ENCODE assay signal across 18 cellular contexts in genomic region chr20:51272392-51272791, GRCh38.
DNase-seq lines count a peak whose midpoint lies in the region; ATAC-seq, FAIRE-seq and TF ChIP-seq lines count a peak whose summit lies in the region.
"Had no signal": no experiment of that assay in that cellular context is flagged by ENCODE, and none has a peak within 500 bp of the region (broad histone marks: within the 10 kb centered on the region; RNA-seq: fewer than 3 reads in every experiment).

No MANE protein-coding gene starts in this region.

- H3K27ac Mint-ChIP-seq in astrocyte (ENCODE audit: unreplicated experiment) = no peak overlapping the region
- no peak overlapping the region for H3K27ac Mint-ChIP-seq in stimulated activated naive CD8-positive, alpha-beta T cell treated with anti-CD3 and anti-CD28 coated beads, Interleukin-15, amount 100 ng/mL, for 72 hours
- no peak overlapping the region for H3K27ac Mint-ChIP-seq in CD8-positive, alpha-beta T cell
- H3K27ac Mint-ChIP-seq: activated B cell treated with CpG ODN at 0.5 μM for 24 hours had no signal

- H3K9me3 Mint-ChIP-seq in astrocyte (ENCODE audit: unreplicated experiment) = peaks cover 14% of the 10 kb centered on the region
- H3K9me3 Mint-ChIP-seq in stimulated activated naive CD8-positive, alpha-beta T cell treated with anti-CD3 and anti-CD28 coated beads, Interleukin-15, amount 100 ng/mL, for 72 hours = peaks cover 0 to 8% of the 10 kb centered on the region in 2 donors
- H3K9me3 Mint-ChIP-seq in CD8-positive, alpha-beta T cell = peaks cover 5% of the 10 kb centered on the region

- CTCF ChIA-PET in CD8-positive, alpha-beta T cell (lab: Charles Lee) = no interaction called here

- no peak for ATAC-seq in stimulated activated naive CD8-positive, alpha-beta T cell treated with anti-CD3 and anti-CD28 coated beads, Interleukin-15, amount 100 ng/mL, for 72 hours
- ATAC-seq in CD8-positive, alpha-beta T cell = no peak
- ATAC-seq: PC-3, T-cell had no signal

- H3K9me3 ChIP-seq in astrocyte (ENCODE audit: insufficient read depth, low read depth, low read length) (no peaks in the 10 kb centered on the region), small intestine (ENCODE audit: control insufficient read depth, low read depth) (no peaks in the 10 kb centered on the region)
- no peaks in the 10 kb centered on the region for H3K9me3 ChIP-seq in CD8-positive, alpha-beta T cell (ENCODE audit: low read length)

- H3K27me3 ChIP-seq in astrocyte (ENCODE audit: insufficient read depth, low read length) (peaks cover 6% of the 10 kb centered on the region), small intestine (ENCODE audit: control insufficient read depth in 2 of 2, insufficient read depth in 2 of 2, low read length in 2 of 2) (peaks cover 4 to 11% of the 10 kb centered on the region in 2 donors)
- peaks cover 5% of the 10 kb centered on the region for H3K27me3 ChIP-seq in CD8-positive, alpha-beta T cell (ENCODE audit: insufficient read depth, low read length)

- peaks cover 4% of the 10 kb centered on the region for H3K4me1 Mint-ChIP-seq in astrocyte (ENCODE audit: low read depth, unreplicated experiment)
- H3K4me1 Mint-ChIP-seq in stimulated activated naive CD8-positive, alpha-beta T cell treated with anti-CD3 and anti-CD28 coated beads, Interleukin-15, amount 100 ng/mL, for 72 hours = no peaks in the 10 kb centered on the region
- H3K4me1 Mint-ChIP-seq in CD8-positive, alpha-beta T cell (ENCODE audit: low read depth) = peaks cover 2% of the 10 kb centered on the region
- H3K4me1 Mint-ChIP-seq: activated B cell treated with CpG ODN at 0.5 μM for 24 hours; activated naive CD4-positive, alpha-beta T cell treated with anti-CD3 and anti-CD28 coated beads, Interleukin-2, amount 50 U/mL, for 24 hours; T-cell had no signal

- no peak overlapping the region for H3K4me3 ChIP-seq in astrocyte (ENCODE audit: insufficient read depth, low read depth, low read length)
- H3K4me3 ChIP-seq in small intestine (ENCODE audit: low read depth in 1 of 2, low read length in 2 of 2) = no peak overlapping the region
- no peak overlapping the region for H3K4me3 ChIP-seq in CD8-positive, alpha-beta T cell (ENCODE audit: low read depth, low read length)
- H3K4me3 ChIP-seq: left ventricle myocardium inferior had no signal

- H3K27ac ChIP-seq in astrocyte (ENCODE audit: low read depth, low read length) (no peak overlapping the region), small intestine (ENCODE audit: low read depth in 1 of 2, low read length in 1 of 2) (no peak overlapping the region)
- no peak overlapping the region for H3K27ac ChIP-seq in CD8-positive, alpha-beta T cell (ENCODE audit: low read depth, low read length)
- H3K27ac ChIP-seq: epithelial cell of prostate, left ventricle myocardium inferior had no signal

- no peak overlapping the region for H3K4me3 Mint-ChIP-seq in astrocyte (ENCODE audit: unreplicated experiment)
- H3K4me3 Mint-ChIP-seq in stimulated activated naive CD8-positive, alpha-beta T cell treated with anti-CD3 and anti-CD28 coated beads, Interleukin-15, amount 100 ng/mL, for 72 hours = no peak overlapping the region
- H3K4me3 Mint-ChIP-seq in CD8-positive, alpha-beta T cell = no peak overlapping the region
- H3K4me3 Mint-ChIP-seq: activated B cell treated with CpG ODN at 0.5 μM for 24 hours; activated naive CD4-positive, alpha-beta T cell treated with anti-CD3 and anti-CD28 coated beads, Interleukin-2, amount 50 U/mL, for 24 hours; CD4-positive, CD25-positive, alpha-beta regulatory T cell; T-cell had no signal

- no peaks in the 10 kb centered on the region for H4K20me1 ChIP-seq in astrocyte (ENCODE audit: insufficient read depth, low read length)

- TF ChIP-seq CTCF in astrocyte (IDR thresholded peaks at IDR 0.05; ENCODE audit: insufficient read depth, low read depth, low read length) = no peak
- no peak for TF ChIP-seq CTCF in CD8-positive, alpha-beta T cell (IDR thresholded peaks at IDR 0.05)

- 62 to 77% (median 75%) methylated on average over 5 of the region's 5 CpGs for WGBS in small intestine, 3 donors

- FAIRE-seq in astrocyte (lab: Jason Lieb, UNC) (no peak), small intestine (lab: Jason Lieb, UNC) (no peak)

- DNase-seq in EL (peak; percentile 47), M059J (ENCODE audit: low read depth) (peak; percentile 36), astrocyte (ENCODE audit: low read depth) (peak; percentile 69), medulla oblongata (ENCODE audit: extremely low spot score) (peak; percentile 11), small intestine (no peak)
- no peak for DNase-seq in stimulated activated naive CD8-positive, alpha-beta T cell treated with anti-CD3 and anti-CD28 coated beads, Interleukin-15, amount 100 ng/mL, for 72 hours
- no peak for DNase-seq in CD8-positive, alpha-beta T cell
- DNase-seq: activated B cell treated with CpG ODN at 0.5 μM for 24 hours; activated CD8-positive, alpha-beta memory T cell treated with anti-CD3 and anti-CD28 coated beads, Interleukin-2, amount 50 U/mL, for 4 hours; CD4-positive, CD25-positive, alpha-beta regulatory T cell; cerebellar nuclear complex; left ventricle myocardium inferior; NCI-H2081 treated with DMSO at 0.1 percent for 48 hours; PC-3; stimulated activated CD4-positive, alpha-beta T cell treated with anti-CD3 and anti-CD28 coated beads, Interleukin-2, amount 100 ng/mL, for 48 hours; T-cell had no signal

- POLR2A ChIA-PET in CD8-positive, alpha-beta T cell (lab: Charles Lee) = no interaction called here

- H3K36me3 ChIP-seq in astrocyte (ENCODE audit: insufficient read depth, low read length) (no peaks in the 10 kb centered on the region), small intestine (ENCODE audit: control insufficient read depth in 2 of 2, insufficient read depth in 2 of 2, low read length in 2 of 2) (no peaks in the 10 kb centered on the region)
- H3K36me3 ChIP-seq in CD8-positive, alpha-beta T cell (ENCODE audit: insufficient read depth, low read length) = no peaks in the 10 kb centered on the region
- H3K36me3 ChIP-seq: left ventricle myocardium inferior had no signal

- no peak overlapping the region for H3K4me2 ChIP-seq in astrocyte (ENCODE audit: low read length)

- intact Hi-C loops in CD8-positive, alpha-beta T cell (cut with DNase I, micrococcal nuclease) = no loop called here

- H3K36me3 Mint-ChIP-seq in astrocyte (ENCODE audit: low read depth, unreplicated experiment) = peaks cover 4% of the 10 kb centered on the region
- no peaks in the 10 kb centered on the region for H3K36me3 Mint-ChIP-seq in CD8-positive, alpha-beta T cell
- H3K36me3 Mint-ChIP-seq: activated naive CD4-positive, alpha-beta T cell treated with anti-CD3 and anti-CD28 coated beads, Interleukin-2, amount 50 U/mL, for 24 hours; CD4-positive, CD25-positive, alpha-beta regulatory T cell; T-cell had no signal

- H3K4me1 ChIP-seq in astrocyte (ENCODE audit: insufficient read depth, low read length) (peaks cover 6% of the 10 kb centered on the region), small intestine (ENCODE audit: control insufficient read depth in 2 of 2, insufficient read depth in 1 of 2, low read depth in 1 of 2, low read length in 1 of 2) (no peaks in the 10 kb centered on the region)
- no peaks in the 10 kb centered on the region for H3K4me1 ChIP-seq in CD8-positive, alpha-beta T cell (ENCODE audit: insufficient read depth, low read length)

- no peak overlapping the region for H2AFZ ChIP-seq in astrocyte (ENCODE audit: low read depth, low read length)

- H3K9ac ChIP-seq in astrocyte (ENCODE audit: low read length) = no peak overlapping the region

- no peaks in the 10 kb centered on the region for H3K79me2 ChIP-seq in astrocyte (ENCODE audit: insufficient read depth, low read length)

- peaks cover 31% of the 10 kb centered on the region for H3K27me3 Mint-ChIP-seq in astrocyte (ENCODE audit: low read depth, unreplicated experiment)
- H3K27me3 Mint-ChIP-seq in stimulated activated naive CD8-positive, alpha-beta T cell treated with anti-CD3 and anti-CD28 coated beads, Interleukin-15, amount 100 ng/mL, for 72 hours = peaks cover 37% of the 10 kb centered on the region
- H3K27me3 Mint-ChIP-seq in CD8-positive, alpha-beta T cell (ENCODE audit: low read depth) = peaks cover 26% of the 10 kb centered on the region

Comparison
In these comparisons a context has a peak if more than half of its experiments do, and no peak if none do; other contexts are left out.
1. DNase-seq: peak in EL (single experiment), M059J (single experiment), astrocyte (single experiment) and medulla oblongata (single experiment); none in small intestine (single experiment), stimulated activated naive CD8-positive, alpha-beta T cell treated with anti-CD3 and anti-CD28 coated beads, Interleukin-15, amount 100 ng/mL, for 72 hours (0 of 2) and CD8-positive, alpha-beta T cell (0 of 7).